In genomic region chr12:75482636-75483035, GRCh38 we compare ENCODE assay signal across 9 cellular contexts. TPM values are rescaled to one million over a fixed set of nuclear protein-coding genes. Genes with fewer than 3 reads are reported as not detected.
A peak's percentile ranks its signal among the peaks of the same experiment; 100 is the strongest.
DNase-seq lines count a peak whose midpoint lies in the region; ATAC-seq and TF ChIP-seq lines count a peak whose summit lies in the region.
"Had no signal": no experiment of that assay in that cellular context is flagged by ENCODE, and none has a peak within 500 bp of the region (broad histone marks: within the 10 kb centered on the region; RNA-seq: fewer than 3 reads in every experiment).

No MANE protein-coding gene starts in this region.

- WGBS in testis, 2 donors = 52 to 55% methylated on average over 4 of the region's 4 CpGs

- TF ChIP-seq POLR2A in testis (IDR thresholded peaks at IDR 0.05) = no peak

- H3K9me2 ChIP-seq in PC-9 (ENCODE audit: insufficient read depth) = no peaks in the 10 kb centered on the region

- H3K27ac Mint-ChIP-seq in CD8-positive, alpha-beta memory T cell = peak overlapping the region; percentile 86 to 98 (median 97)
- peak overlapping the region; percentile 64 for H3K27ac Mint-ChIP-seq in activated naive CD8-positive, alpha-beta T cell
- peak overlapping the region; percentile 90 to 99 (median 97) for H3K27ac Mint-ChIP-seq in naive B cell

- no peaks in the 10 kb centered on the region for H3K9me3 ChIP-seq in CD8-positive, alpha-beta memory T cell (ENCODE audit: low read length)
- H3K9me3 ChIP-seq in PC-9 (ENCODE audit: insufficient read depth, low read depth) = no peaks in the 10 kb centered on the region
- H3K9me3 ChIP-seq in testis = no peaks in the 10 kb centered on the region

- POLR2A ChIA-PET in CD8-positive, alpha-beta memory T cell (lab: Charles Lee) = interaction anchor here (0.8 to 1.3 kb wide), 2 partner anchors 9 to 549 kb away, joined by 3 to 4 read pairs; partner anchors contain the start of gene PHLDA1
- POLR2A ChIA-PET in PC-9 (lab: Charles Lee; ENCODE audit: unreplicated experiment) = no interaction called here

- peaks cover 0 to 63% (median 20%) of the 10 kb centered on the region in 3 donors for H3K36me3 Mint-ChIP-seq in CD8-positive, alpha-beta memory T cell
- H3K36me3 Mint-ChIP-seq in activated naive CD8-positive, alpha-beta T cell = peaks cover 9% of the 10 kb centered on the region
- H3K36me3 Mint-ChIP-seq in naive B cell = peaks cover 21 to 28% of the 10 kb centered on the region in 2 donors

- H3K4me3 Mint-ChIP-seq in CD8-positive, alpha-beta memory T cell = peak overlapping the region; percentile 96 to 99 (median 97)
- peak overlapping the region; percentile 90 for H3K4me3 Mint-ChIP-seq in activated naive CD8-positive, alpha-beta T cell
- peak overlapping the region; percentile 95 to 99 (median 99) for H3K4me3 Mint-ChIP-seq in naive B cell

- H3K79me2 ChIP-seq in PC-9 (ENCODE audit: low read depth) = no peaks in the 10 kb centered on the region

- H3K27ac ChIP-seq in CD8-positive, alpha-beta memory T cell (ENCODE audit: low read depth, low read length) = peak overlapping the region; percentile 80
- H3K27ac ChIP-seq in PC-9 (no peak overlapping the region), testis (no peak overlapping the region)

- H3F3A ChIP-seq in PC-9 (ENCODE audit: insufficient read depth, low read depth) = 0 out of 2 replicates have a peak, but pooled peaks cover 4% of the 10 kb centered on the region

- H3K27me3 ChIP-seq in CD8-positive, alpha-beta memory T cell (ENCODE audit: insufficient read depth, low read length, poor library complexity, severe bottlenecking) = no peaks in the 10 kb centered on the region
- H3K27me3 ChIP-seq in PC-9 (ENCODE audit: insufficient read depth, low read depth) (no peaks in the 10 kb centered on the region), testis (no peaks in the 10 kb centered on the region)

- peaks cover 0 to 2% of the 10 kb centered on the region in 2 donors for H3K27me3 Mint-ChIP-seq in CD8-positive, alpha-beta memory T cell
- H3K27me3 Mint-ChIP-seq in activated naive CD8-positive, alpha-beta T cell = no peaks in the 10 kb centered on the region
- no peaks in the 10 kb centered on the region for H3K27me3 Mint-ChIP-seq in naive B cell

- H3K4me3 ChIP-seq in CD8-positive, alpha-beta memory T cell (ENCODE audit: low read length) = peak overlapping the region; percentile 80
- H3K4me3 ChIP-seq in PC-9 (no peak overlapping the region), testis (no peak overlapping the region)

- no peak overlapping the region for H3K4me2 ChIP-seq in PC-9

- H4K20me1 ChIP-seq in PC-9 (ENCODE audit: insufficient read depth) = no peaks in the 10 kb centered on the region

- peaks cover 74% of the 10 kb centered on the region for H3K4me1 ChIP-seq in CD8-positive, alpha-beta memory T cell (ENCODE audit: insufficient read depth, low read length)
- H3K4me1 ChIP-seq in PC-9 (replicated peaks; ENCODE audit: insufficient read depth) = peaks cover 11% of the 10 kb centered on the region; the same call in 1 of the 2 replicates
- H3K4me1 ChIP-seq in testis = no peaks in the 10 kb centered on the region

- DNase-seq in CD8-positive, alpha-beta memory T cell = peak in 3 of 5 donors; percentile 26 to 57 (median 55)
- peak; percentile 55 for DNase-seq in naive B cell
- no peak for DNase-seq in PC-9
- DNase-seq in stimulated activated CD4-positive, alpha-beta T cell treated with anti-CD3 and anti-CD28 coated beads, Interleukin-4, amount 100 ng/mL, for 24 hours = no peak
- no peak for DNase-seq in DMS53 (lab: John Stamatoyannopoulos, UW)
- DNase-seq in testis = no peak
- DNase-seq: T-helper 9 cell had no signal

- no TSS peak for BruUV-seq in PC-9 (replicated peaks; lab: Mats Ljungman, UMichigan)

- CTCF ChIA-PET in CD8-positive, alpha-beta memory T cell (lab: Charles Lee) = interaction anchor here (1.3 to 4.2 kb wide), 6 partner anchors 8 to 548 kb away, joined by 3 to 47 read pairs (median 5); partner anchors contain the start of gene GLIPR1L2
- CTCF ChIA-PET in PC-9 (lab: Charles Lee) = no interaction called here

- no peak overlapping the region for H2AFZ ChIP-seq in PC-9

- ATAC-seq in GM21576 (IDR thresholded peaks at IDR 0.05; ENCODE audit: unreplicated experiment) (peak; percentile 19), naive B cell (ENCODE audit: low read depth in 2 of 2) (peak; percentile 33 to 44)

- intact Hi-C loops in PC-9 (cut with micrococcal nuclease; ENCODE audit: unreplicated experiment) = no loop called here
- intact Hi-C loops in testis (cut with DNase I; ENCODE audit: low total_unique reads) = no loop called here

- H3K36me3 ChIP-seq in CD8-positive, alpha-beta memory T cell (ENCODE audit: insufficient read depth, low read length) = no peaks in the 10 kb centered on the region
- no peaks in the 10 kb centered on the region for H3K36me3 ChIP-seq in PC-9 (ENCODE audit: low read depth)
- no peaks in the 10 kb centered on the region for H3K36me3 ChIP-seq in testis (ENCODE audit: low read depth, missing control alignments)

- H3K4me1 Mint-ChIP-seq in CD8-positive, alpha-beta memory T cell = peaks cover 83 to 94% (median 93%) of the 10 kb centered on the region in 3 donors
- H3K4me1 Mint-ChIP-seq in activated naive CD8-positive, alpha-beta T cell (ENCODE audit: low read depth) = peaks cover 89% of the 10 kb centered on the region
- H3K4me1 Mint-ChIP-seq in naive B cell = peaks cover 68 to 83% (median 77%) of the 10 kb centered on the region in 3 donors

- H3K9me3 Mint-ChIP-seq in CD8-positive, alpha-beta memory T cell = peaks cover 0 to 2% (median 0%) of the 10 kb centered on the region in 5 donors
- no peaks in the 10 kb centered on the region for H3K9me3 Mint-ChIP-seq in activated naive CD8-positive, alpha-beta T cell (ENCODE audit: low read depth)
- no peaks in the 10 kb centered on the region for H3K9me3 Mint-ChIP-seq in naive B cell

- TF ChIP-seq CTCF in PC-9 (conservative IDR thresholded peaks at IDR 0.05) = no peak
- no peak for TF ChIP-seq CTCF in testis (IDR thresholded peaks at IDR 0.05)

RNA-seq across cellular contexts. Expression of gene GLIPR1, which starts 2.1 kb away (rescaled TPM):
- 10 to 100 TPM; 22.2 to 22.8 TPM for total RNA-seq in CD8-positive, alpha-beta memory T cell
- polyA plus RNA-seq in CD8-positive, alpha-beta memory T cell = 202 TPM
- 100 to 1,000 TPM; 238 to 289 (median 253) TPM for polyA plus RNA-seq in naive B cell (ENCODE audit: low read depth in 6 of 6)
- total RNA-seq in PC-9 (2021) = 6.2 and 14.1 TPM in 2 replicates
- 1 to 10 TPM; 3.5 to 4.3 TPM for total RNA-seq in testis
- 11.8 TPM for polyA plus RNA-seq in testis (ENCODE audit: insufficient read depth, low read depth, low replicate concordance)

RNA-seq across cellular contexts. Expression of gene KRR1, which starts 28.8 kb away (rescaled TPM):
- 100 to 1,000 TPM; 143 to 151 TPM for total RNA-seq in CD8-positive, alpha-beta memory T cell
- polyA plus RNA-seq in CD8-positive, alpha-beta memory T cell = 76.8 TPM
- 10 to 100 TPM; 56.1 to 81.7 (median 71.9) TPM for polyA plus RNA-seq in naive B cell (ENCODE audit: low read depth in 6 of 6)
- total RNA-seq in PC-9 (2021) = 41.6 and 45.9 TPM in 2 replicates
- total RNA-seq in testis = 10 to 100 TPM; 37.5 to 38.8 TPM
- polyA plus RNA-seq in testis (ENCODE audit: insufficient read depth, low read depth, low replicate concordance) = 24.8 TPM

Comparison
In these comparisons a context has a peak if more than half of its experiments do, and no peak if none do; other contexts are left out.
1. DNase-seq: peak in CD8-positive, alpha-beta memory T cell (3 of 5) and naive B cell (single experiment); none in PC-9 (0 of 2), stimulated activated CD4-positive, alpha-beta T cell treated with anti-CD3 and anti-CD28 coated beads, Interleukin-4, amount 100 ng/mL, for 24 hours (single experiment), DMS53 (single experiment) and testis (single experiment).
2. Peak in every context shown above with its lines, with median percentiles within 50 percentile points of each other: H3K27ac Mint-ChIP-seq and H3K4me3 Mint-ChIP-seq.